Comparison of ENCODE assay signal across 8 cellular contexts in the genomic region with DNA sequence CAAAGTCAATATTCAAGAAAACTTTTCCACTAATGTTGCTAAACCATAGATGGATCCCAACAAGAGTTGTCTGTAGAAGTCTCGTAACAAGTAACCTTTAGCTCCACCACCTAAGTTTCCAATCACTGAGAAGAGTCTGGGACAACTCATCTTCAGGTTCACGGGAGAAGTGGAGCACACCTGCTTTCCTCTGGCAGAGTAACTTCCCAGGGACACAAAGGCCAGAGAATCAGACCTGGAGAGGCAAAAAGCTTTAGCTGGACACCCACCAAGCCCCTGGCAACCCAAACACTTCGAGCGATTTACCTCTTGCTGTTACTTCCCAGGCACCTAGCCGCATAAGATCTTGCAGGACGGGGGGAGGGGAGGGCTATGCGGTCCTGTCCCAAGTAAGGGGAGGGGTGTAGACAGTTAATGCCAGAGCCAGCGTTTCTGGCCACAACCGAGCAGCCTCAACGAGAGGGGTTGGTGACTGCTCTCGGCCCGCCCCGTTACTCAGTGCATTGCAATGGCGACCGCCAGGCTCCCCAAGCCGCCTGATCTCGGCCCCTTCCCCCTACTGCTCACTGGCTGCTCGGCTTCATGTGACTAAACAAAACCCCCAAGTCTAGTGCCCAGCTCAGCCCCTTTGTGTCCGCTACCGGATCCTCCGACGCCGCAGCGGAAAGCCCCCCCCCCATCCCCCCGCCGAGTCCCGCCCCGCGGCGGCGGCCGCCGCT. TPM values are rescaled to one million over a fixed set of nuclear protein-coding genes. Genes with fewer than 3 reads are reported as not detected.
DNase-seq lines count a peak whose midpoint lies in the region; ATAC-seq and TF ChIP-seq lines count a peak whose summit lies in the region.

No MANE protein-coding gene starts in this region.

- DNase-seq in DMS79 (lab: John Stamatoyannopoulos, UW) (peak; percentile 82), SHP77 (lab: John Stamatoyannopoulos, UW) (peak; percentile 53 to 85), activated gamma-delta T cell treated with Interleukin-2 at 50 U/mL for 16 hours (peak; percentile 64), foreskin fibroblast (peak; percentile 70 to 86), neuronal stem cell (ENCODE audit: low spot score) (peak; percentile 81), substantia nigra (lab: John Stamatoyannopoulos, UW) (peak in 44 of 49 donors; percentile 36 to 86 (median 74))

- no peaks in the 10 kb centered on the region for H3K27me3 Mint-ChIP-seq in IgD-negative memory B cell

- TF ChIP-seq CTCF in foreskin fibroblast (IDR thresholded peaks at IDR 0.05; ENCODE audit: low read depth, low read length), result no peak

- no peaks in the 10 kb centered on the region for H3K9me3 Mint-ChIP-seq in IgD-negative memory B cell

- H3K4me2 ChIP-seq in neuronal stem cell (ENCODE audit: insufficient read depth, low read length, poor library complexity, severe bottlenecking), result peak overlapping the region; percentile 61

- no peak overlapping the region for H4K8ac ChIP-seq in neuronal stem cell (ENCODE audit: low read depth, low read length)

- peak; percentile 29 for ATAC-seq in GM21576 (IDR thresholded peaks at IDR 0.05; ENCODE audit: unreplicated experiment)

- peak overlapping the region; percentile 100 for H2BK5ac ChIP-seq in neuronal stem cell (ENCODE audit: low read length)

- H2BK12ac ChIP-seq in neuronal stem cell (ENCODE audit: low read length), result no peak overlapping the region

- peaks cover 0 to 13% of the 10 kb centered on the region in 2 donors for H3K9me3 ChIP-seq in neuronal stem cell (replicated peaks in 1 of 2; ENCODE audit: control insufficient read depth in 2 of 2, insufficient read depth in 1 of 2, low read depth in 1 of 2, low read length in 2 of 2)

- peak overlapping the region; percentile 98 for H3K23ac ChIP-seq in neuronal stem cell (ENCODE audit: low read depth, low read length, poor library complexity)

- no peak overlapping the region for H3K4ac ChIP-seq in neuronal stem cell (ENCODE audit: low read length)

- peak overlapping the region; percentile 100 for H2AFZ ChIP-seq in neuronal stem cell (ENCODE audit: low read length)

- H3K4me1 ChIP-seq in neuronal stem cell (ENCODE audit: control insufficient read depth in 2 of 2, insufficient read depth in 1 of 2, low read depth in 1 of 2, low read length in 2 of 2), result peaks cover 4 to 7% of the 10 kb centered on the region in 2 donors

- H2BK15ac ChIP-seq in neuronal stem cell (ENCODE audit: low read length), result no peak overlapping the region

- H2AK5ac ChIP-seq in neuronal stem cell (ENCODE audit: low read depth, low read length), result peak overlapping the region; percentile 28

- peak overlapping the region; percentile 98 for H4K91ac ChIP-seq in neuronal stem cell (ENCODE audit: low read depth, low read length, poor library complexity)

- no peaks in the 10 kb centered on the region for H3K27me3 ChIP-seq in neuronal stem cell (ENCODE audit: control insufficient read depth in 3 of 3, insufficient read depth in 3 of 3, low read depth in 1 of 3, low read length in 3 of 3)

- peak overlapping the region; percentile 100 for H3K18ac ChIP-seq in neuronal stem cell (ENCODE audit: low read length)

- H3K9ac ChIP-seq in neuronal stem cell (ENCODE audit: low read depth, low read length, poor library complexity), result peak overlapping the region; percentile 98

- peak overlapping the region; percentile 82 to 99 (median 96) for H3K4me3 Mint-ChIP-seq in IgD-negative memory B cell

- H3K27ac Mint-ChIP-seq in IgD-negative memory B cell, result peak overlapping the region; percentile 73 to 100 (median 95)

- H3K4me3 ChIP-seq in foreskin fibroblast (ENCODE audit: low read depth in 1 of 2, low read length in 2 of 2), result peak overlapping the region; percentile 93
- peak overlapping the region; percentile 63 to 97 for H3K4me3 ChIP-seq in neuronal stem cell (ENCODE audit: low read length in 2 of 2)

- peaks cover 2% of the 10 kb centered on the region for H3K36me3 Mint-ChIP-seq in IgD-negative memory B cell

- H3K4me1 Mint-ChIP-seq in IgD-negative memory B cell, result peaks cover 39 to 63% (median 42%) of the 10 kb centered on the region in 3 donors

- H3K27ac ChIP-seq in neuronal stem cell (replicated peaks; ENCODE audit: low read length) (peak overlapping the region; percentile 100), substantia nigra (ENCODE audit: low read depth, low read length, poor library complexity, severe bottlenecking) (peak overlapping the region; percentile 97)

- peaks cover 0 to 37% of the 10 kb centered on the region in 2 donors for H3K36me3 ChIP-seq in neuronal stem cell (replicated peaks in 1 of 2; ENCODE audit: control insufficient read depth in 2 of 2, insufficient read depth in 2 of 2, low read length in 2 of 2)

- H3K79me1 ChIP-seq in neuronal stem cell (ENCODE audit: low read depth, low read length), result no peaks in the 10 kb centered on the region

- no CpG with 5 or more reads among the region's 33 CpGs for WGBS in neuronal stem cell (ENCODE audit: extremely low coverage in 2 of 2, insufficient read length in 2 of 2, insufficient replicate concordance in 1 of 2), 2 donors

- no peak overlapping the region for H3K14ac ChIP-seq in neuronal stem cell (ENCODE audit: low read length)

- no peak overlapping the region for H2BK120ac ChIP-seq in neuronal stem cell (ENCODE audit: low read depth, low read length)

RNA-seq across cellular contexts. Expression of gene ZNF644, which starts 0.7 kb away (rescaled TPM):
- polyA plus RNA-seq in IgD-negative memory B cell, result 67.5 TPM
- polyA plus RNA-seq in neuronal stem cell (2013, experiment 1 of 2), result 49.9 TPM
- 51.7 TPM for polyA plus RNA-seq in neuronal stem cell (2013, experiment 2 of 2)

Comparison
In these comparisons a context has a peak if more than half of its experiments do, and no peak if none do; other contexts are left out.
1. Peak in every context shown above with its lines: DNase-seq, ATAC-seq, H3K4me3 ChIP-seq and H3K27ac ChIP-seq.